In genomic region chr10:46325021-46325420, GRCh38 we compare ENCODE assay signal across 10 cellular contexts. TPM values are rescaled to one million over a fixed set of nuclear protein-coding genes. Genes with fewer than 3 reads are reported as not detected.
DNase-seq lines count a peak whose midpoint lies in the region; ATAC-seq and TF ChIP-seq lines count a peak whose summit lies in the region.
"Had no signal": no experiment of that assay in that cellular context is flagged by ENCODE, and none has a peak within 500 bp of the region (broad histone marks: within the 10 kb centered on the region; RNA-seq: fewer than 3 reads in every experiment).

No MANE protein-coding gene starts in this region.

- no peaks in the 10 kb centered on the region for H3K36me3 ChIP-seq in MM.1S (replicated peaks; ENCODE audit: insufficient read depth, low read length)
- no peaks in the 10 kb centered on the region for H3K36me3 ChIP-seq in esophagus muscularis mucosa

- H2AFZ ChIP-seq in MM.1S (ENCODE audit: low read length), result no peak overlapping the region

- ATAC-seq in HG03460 (IDR thresholded peaks at IDR 0.05; ENCODE audit: unreplicated experiment) (no peak), HG03457 (IDR thresholded peaks at IDR 0.05; ENCODE audit: unreplicated experiment) (no peak)

- H3K9me2 ChIP-seq in MM.1S (replicated peaks; ENCODE audit: insufficient read depth, low read length), result no peaks in the 10 kb centered on the region

- no peaks in the 10 kb centered on the region for H4K20me1 ChIP-seq in MM.1S (ENCODE audit: insufficient read depth, low read length)

- TF ChIP-seq CTCF in MM.1S (IDR thresholded peaks at IDR 0.05; ENCODE audit: low read length) (peak; percentile 24), esophagus muscularis mucosa (IDR thresholded peaks at IDR 0.05) (peak in 2 of 3 experiments; percentile 12 to 31), osteocyte (IDR thresholded peaks at IDR 0.05) (peak; percentile 38)

- peak; percentile 25 for DNase-seq in EH (ENCODE audit: low read depth)
- DNase-seq in MM.1S, result no peak
- DNase-seq in esophagus muscularis mucosa (ENCODE audit: extremely low spot score), result no peak
- no peak for DNase-seq in osteocyte (ENCODE audit: extremely low spot score, unreplicated experiment)
- no peak for DNase-seq in activated T-cell treated with anti-CD3 and anti-CD28 coated beads for 4 hours
- no peak for DNase-seq in NCI-H2081 (lab: John Stamatoyannopoulos, UW)
- DNase-seq: NCI-H1694 treated with DMSO at 0.1 percent for 48 hours had no signal

- TF ChIP-seq POLR2A in esophagus muscularis mucosa (IDR thresholded peaks at IDR 0.05; ENCODE audit: low read depth), result no peak

- H3K4me2 ChIP-seq in MM.1S (ENCODE audit: low read depth, low read length), result no peak overlapping the region

- H3K27me3 ChIP-seq in MM.1S (replicated peaks; ENCODE audit: insufficient read depth, low read length) (no peaks in the 10 kb centered on the region), esophagus muscularis mucosa (no peaks in the 10 kb centered on the region)

- H3K27me3 Mint-ChIP-seq in osteocyte (ENCODE audit: unreplicated experiment), result peaks cover 21% of the 10 kb centered on the region

- H3K4me3 ChIP-seq in MM.1S (ENCODE audit: low read length), result no peak overlapping the region
- H3K4me3 ChIP-seq in esophagus muscularis mucosa, result no peak overlapping the region

- H3K9me3 Mint-ChIP-seq in osteocyte (ENCODE audit: unreplicated experiment), result no peaks in the 10 kb centered on the region
- H3K9me3 Mint-ChIP-seq: central memory CD8-positive, alpha-beta T cell had no signal

- 94% methylated on average over 1 of the region's 1 CpG for WGBS in esophagus muscularis mucosa

- no peaks in the 10 kb centered on the region for H3K4me1 ChIP-seq in MM.1S (ENCODE audit: low read length)
- H3K4me1 ChIP-seq in esophagus muscularis mucosa, result no peaks in the 10 kb centered on the region

- H3K79me2 ChIP-seq in MM.1S (ENCODE audit: low read length), result no peaks in the 10 kb centered on the region

- no peaks in the 10 kb centered on the region for H3K4me1 Mint-ChIP-seq in osteocyte (ENCODE audit: unreplicated experiment)
- H3K4me1 Mint-ChIP-seq: central memory CD8-positive, alpha-beta T cell had no signal

- no peak overlapping the region for H3K4me3 Mint-ChIP-seq in osteocyte (ENCODE audit: unreplicated experiment)
- H3K4me3 Mint-ChIP-seq: central memory CD8-positive, alpha-beta T cell had no signal

- intact Hi-C loops in esophagus muscularis mucosa (cut with DNase I), result no loop called here

- H3K27ac ChIP-seq in MM.1S (ENCODE audit: low read length), result no peak overlapping the region
- no peak overlapping the region for H3K27ac ChIP-seq in esophagus muscularis mucosa (replicated peaks in 1 of 4)

- H3F3A ChIP-seq in MM.1S (ENCODE audit: insufficient read depth, low read length), result no peaks in the 10 kb centered on the region

- TF ChIP-seq EP300 in esophagus muscularis mucosa (IDR thresholded peaks at IDR 0.05), result no peak

- H3K27ac Mint-ChIP-seq in osteocyte (ENCODE audit: unreplicated experiment), result no peak overlapping the region

- H3K9ac ChIP-seq in MM.1S (ENCODE audit: low read length), result no peak overlapping the region

- no peaks in the 10 kb centered on the region for H3K36me3 Mint-ChIP-seq in osteocyte (ENCODE audit: unreplicated experiment)

- H3K9me3 ChIP-seq in MM.1S (replicated peaks; ENCODE audit: insufficient read depth, low read length) (no peaks in the 10 kb centered on the region), esophagus muscularis mucosa (no peaks in the 10 kb centered on the region)

RNA-seq across cellular contexts. Expression of gene ANTXRL, which starts 38.2 kb away (rescaled TPM):
- total RNA-seq in esophagus muscularis mucosa, result not detected
- total RNA-seq in osteocyte, result not detected in 2 replicates

RNA-seq across cellular contexts. Expression of gene ANXA8L1, which starts 50.6 kb away (rescaled TPM):
- total RNA-seq in esophagus muscularis mucosa (under 1 TPM in 1 of 4 donors, not detected in 3; 0.50 TPM), osteocyte (not detected in 2 replicates)
